15 cellular contexts compared by ENCODE assay signal in genomic region chr5:143166661-143167420, GRCh38.
DNase-seq lines count a peak whose midpoint lies in the region; ATAC-seq and TF ChIP-seq lines count a peak whose summit lies in the region.
"Had no signal": no experiment of that assay in that cellular context is flagged by ENCODE, and none has a peak within 500 bp of the region (broad histone marks: within the 10 kb centered on the region; RNA-seq: fewer than 3 reads in every experiment).

No MANE protein-coding gene starts in this region.

- no peaks in the 10 kb centered on the region for H3K9me3 Mint-ChIP-seq in Caco-2 (ENCODE audit: unreplicated experiment)
- H3K9me3 Mint-ChIP-seq: activated B cell treated with CpG ODN at 0.5 μM for 24 hours had no signal

- H3K4me3 ChIP-seq in Caco-2 (ENCODE audit: low read depth, low read length), result no peak overlapping the region
- no peak overlapping the region for H3K4me3 ChIP-seq in colonic mucosa
- H3K4me3 ChIP-seq: adrenal gland, ovary, upper lobe of right lung had no signal

- no peaks in the 10 kb centered on the region for H3K9me3 ChIP-seq in Caco-2
- no peaks in the 10 kb centered on the region for H3K9me3 ChIP-seq in colonic mucosa
- H3K9me3 ChIP-seq: adrenal gland, ovary, upper lobe of right lung had no signal

- H3K4me1 ChIP-seq in Caco-2, result peaks cover 16% of the 10 kb centered on the region
- no peaks in the 10 kb centered on the region for H3K4me1 ChIP-seq in colonic mucosa
- H3K4me1 ChIP-seq: adrenal gland had no signal

- intact Hi-C loops in Caco-2 (cut with micrococcal nuclease; ENCODE audit: unreplicated experiment), result loop anchor here (2.0 kb wide), 1 partner anchor 50 kb away; no protein-coding TSS in a partner anchor
- intact Hi-C loops in colonic mucosa (cut with DNase I), result no loop called here

- no peaks in the 10 kb centered on the region for H3K27me3 Mint-ChIP-seq in Caco-2 (ENCODE audit: insufficient read depth, unreplicated experiment)
- H3K27me3 Mint-ChIP-seq: activated B cell treated with CpG ODN at 0.5 μM for 24 hours had no signal

- DNase-seq in Caco-2 (no peak), colonic mucosa (peak; percentile 49), HEK293T (ENCODE audit: extremely low spot score) (no peak), Ammon's horn (ENCODE audit: low spot score) (no peak), NCI-H446 (lab: John Stamatoyannopoulos, UW) (no peak)
- DNase-seq: activated B cell treated with CpG ODN at 0.5 μM for 24 hours; activated T-cell treated with anti-CD3 and anti-CD28 coated beads for 4 hours; adrenal gland; ovary; stimulated activated CD8-positive, alpha-beta memory T cell treated with anti-CD3 and anti-CD28 coated beads, Interleukin-4, amount 100 ng/mL, for 48 hours; upper lobe of right lung had no signal

- peak; percentile 70 for ATAC-seq in GM19463 (IDR thresholded peaks at IDR 0.05; ENCODE audit: unreplicated experiment)
- peak; percentile 57 for ATAC-seq in HG03159 (IDR thresholded peaks at IDR 0.05; ENCODE audit: unreplicated experiment)
- ATAC-seq in HG03039 (IDR thresholded peaks at IDR 0.05; ENCODE audit: unreplicated experiment), result no peak

- no peak for TF ChIP-seq CTCF in Caco-2 (IDR thresholded peaks at IDR 0.05; ENCODE audit: insufficient read depth in 1 of 2, low read depth in 1 of 2, low read length in 1 of 2, severe bottlenecking in 1 of 2, unreplicated experiment in 1 of 2)
- TF ChIP-seq CTCF in colonic mucosa (IDR thresholded peaks at IDR 0.05), result no peak

- BruUV-seq in Caco-2 (replicated peaks; lab: Mats Ljungman, UMichigan), result no TSS peak

- H3K27ac Mint-ChIP-seq in Caco-2 (ENCODE audit: unreplicated experiment), result peak overlapping the region; percentile 71
- H3K27ac Mint-ChIP-seq: activated B cell treated with CpG ODN at 0.5 μM for 24 hours had no signal

- peaks cover 18% of the 10 kb centered on the region for H3K4me1 Mint-ChIP-seq in Caco-2 (ENCODE audit: low read depth, unreplicated experiment)

- no peak overlapping the region for H3K27ac ChIP-seq in colonic mucosa
- H3K27ac ChIP-seq: adrenal gland, HL-60, ovary, upper lobe of right lung had no signal

- POLR2A ChIA-PET in Caco-2 (lab: Charles Lee), result interaction anchor here (0.7 kb wide), 2 partner anchors 29 to 507 kb away, joined by 3 to 7 read pairs; no protein-coding TSS in a partner anchor
- POLR2A ChIA-PET in HEK293T (lab: Yijun Ruan, JAX), result no interaction called here

- H3K27me3 ChIP-seq in Caco-2 (replicated peaks; ENCODE audit: control insufficient read depth, insufficient read depth, low read length), result no peaks in the 10 kb centered on the region
- no peaks in the 10 kb centered on the region for H3K27me3 ChIP-seq in colonic mucosa
- H3K27me3 ChIP-seq: adrenal gland, ovary, upper lobe of right lung had no signal

- CTCF ChIA-PET in Caco-2 (lab: Charles Lee), result interaction anchor here (0.5 to 1.4 kb wide), 3 partner anchors 28 to 454 kb away, joined by 3 to 7 read pairs (median 4); no protein-coding TSS in a partner anchor
- CTCF ChIA-PET in HEK293T (lab: Yijun Ruan, JAX), result interaction anchor here (0.6 kb wide), 1 partner anchor 301 kb away, joined by 3 read pairs; no protein-coding TSS in a partner anchor

- H3K36me3 Mint-ChIP-seq in Caco-2 (ENCODE audit: insufficient read depth, unreplicated experiment), result peaks cover 29% of the 10 kb centered on the region

- no peaks in the 10 kb centered on the region; the same call in 1 of the 2 replicates for H3K36me3 ChIP-seq in Caco-2 (ENCODE audit: control insufficient read depth, insufficient read depth, low read length)
- no peaks in the 10 kb centered on the region for H3K36me3 ChIP-seq in colonic mucosa
- H3K36me3 ChIP-seq: adrenal gland, ovary, upper lobe of right lung had no signal

- no peak overlapping the region for H3K9ac ChIP-seq in colonic mucosa (ENCODE audit: low read depth in 2 of 2, low read length in 2 of 2)

- H3K4me3 Mint-ChIP-seq in Caco-2 (ENCODE audit: unreplicated experiment), result no peak overlapping the region
- H3K4me3 Mint-ChIP-seq: activated B cell treated with CpG ODN at 0.5 μM for 24 hours had no signal

TF ChIP-seq in HEK293T, 16 proteins besides CTCF, POLR2A, EP300 and RAD21:
- TF ChIP-seq SP1 (IDR thresholded peaks at IDR 0.05), result no peak
- TF ChIP-seq PKNOX1 (IDR thresholded peaks at IDR 0.05), result no peak
- no peak for TF ChIP-seq HDGF (IDR thresholded peaks at IDR 0.05; ENCODE audit: borderline replicate concordance)
- no peak for TF ChIP-seq FOXM1 (IDR thresholded peaks at IDR 0.05; ENCODE audit: borderline replicate concordance)
- TF ChIP-seq LEF1 (IDR thresholded peaks at IDR 0.05; ENCODE audit: borderline replicate concordance), result no peak
- no peak for TF ChIP-seq L3MBTL2 (conservative IDR thresholded peaks at IDR 0.05)
- no peak for TF ChIP-seq NFRKB (IDR thresholded peaks at IDR 0.05)
- TF ChIP-seq TARDBP (IDR thresholded peaks at IDR 0.05), result no peak
- TF ChIP-seq CTBP1 (IDR thresholded peaks at IDR 0.05; ENCODE audit: borderline replicate concordance), result no peak
- TF ChIP-seq ARNT (IDR thresholded peaks at IDR 0.05), result no peak
- TF ChIP-seq FOXK2 (IDR thresholded peaks at IDR 0.05), result no peak
